24 cellular contexts compared by ENCODE assay signal in the genomic region with DNA sequence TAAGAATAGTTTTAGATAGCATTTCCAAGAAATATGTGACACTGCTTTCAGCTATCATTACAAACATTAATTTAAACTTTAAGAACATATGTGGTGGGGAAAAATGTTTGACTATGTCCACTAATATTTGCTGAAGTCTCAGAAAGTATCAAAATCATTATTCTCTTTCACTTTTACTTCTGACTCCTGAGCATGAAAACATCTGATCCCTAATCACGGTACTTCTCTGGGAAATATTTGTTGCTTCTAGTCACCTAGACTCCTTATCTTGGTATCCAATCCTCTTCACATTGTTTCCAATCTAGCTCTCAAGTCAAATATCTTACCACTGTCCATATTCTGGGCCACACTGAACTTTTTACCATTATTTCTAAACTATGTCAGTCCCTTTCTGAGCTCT.
"Had no signal": no experiment of that assay in that cellular context is flagged by ENCODE, and none has a peak within 500 bp of the region (broad histone marks: within the 10 kb centered on the region; RNA-seq: fewer than 3 reads in every experiment).

No MANE protein-coding gene starts in this region.

- H3K9me3 Mint-ChIP-seq: endodermal cell; immature natural killer cell; natural killer cell treated with Interleukin-12 subunit alpha and Interleukin-12 subunit beta and Interleukin-15 and Interleukin-18, amount 100 ng/mL, for 72 hours; stimulated activated effector memory CD8-positive, alpha-beta T cell treated with anti-CD3 and anti-CD28 coated beads, Interleukin-12 subunit alpha, Interleukin-12 subunit beta, amount 100 ng/mL, for 72 hours; stimulated activated naive CD8-positive, alpha-beta T cell treated with anti-CD3 and anti-CD28 coated beads, Interleukin-15, Interleukin-2, amounts not matched to agents 100 ng/mL and 50 ng/mL, for 24 hours had no signal

- H3K4me3 ChIP-seq: coronary artery, mucosa of descending colon, pancreas, smooth muscle cell, testis, tibial nerve, upper lobe of right lung, vagina had no signal

- H3K36me3 ChIP-seq: pancreas, vagina had no signal

- H3K4me2 ChIP-seq: smooth muscle cell had no signal

- H3K27me3 Mint-ChIP-seq: natural killer cell treated with Interleukin-12 subunit alpha and Interleukin-12 subunit beta and Interleukin-15 and Interleukin-18, amount 100 ng/mL, for 72 hours; progenitor cell of endocrine pancreas; stimulated activated naive CD8-positive, alpha-beta T cell treated with anti-CD3 and anti-CD28 coated beads, Interleukin-15, Interleukin-2, amounts not matched to agents 100 ng/mL and 50 ng/mL, for 24 hours had no signal

- H3K27ac ChIP-seq: coronary artery, foreskin keratinocyte, pancreas, testis, tibial nerve, upper lobe of right lung, vagina had no signal

- H3K9me3 ChIP-seq: mucosa of descending colon, pancreas, testis, tibial nerve, upper lobe of right lung, vagina had no signal

- H3K36me3 Mint-ChIP-seq: natural killer cell treated with Interleukin-12 subunit alpha and Interleukin-12 subunit beta and Interleukin-15 and Interleukin-18, amount 100 ng/mL, for 72 hours had no signal

- ATAC-seq: foreskin keratinocyte; left cardiac atrium; left ventricle myocardium superior; mucosa of descending colon; natural killer cell treated with Interleukin-12 subunit alpha and Interleukin-12 subunit beta and Interleukin-15 and Interleukin-18, amount 100 ng/mL, for 72 hours; pancreas; right cardiac atrium; stimulated activated effector memory CD8-positive, alpha-beta T cell treated with anti-CD3 and anti-CD28 coated beads, Interleukin-12 subunit alpha, Interleukin-12 subunit beta, amount 100 ng/mL, for 72 hours; upper lobe of right lung had no signal

- H3K4me3 Mint-ChIP-seq: endodermal cell; immature natural killer cell; natural killer cell treated with Interleukin-12 subunit alpha and Interleukin-12 subunit beta and Interleukin-15 and Interleukin-18, amount 100 ng/mL, for 72 hours; stimulated activated effector memory CD8-positive, alpha-beta T cell treated with anti-CD3 and anti-CD28 coated beads, Interleukin-12 subunit alpha, Interleukin-12 subunit beta, amount 100 ng/mL, for 72 hours; stimulated activated naive CD8-positive, alpha-beta T cell treated with anti-CD3 and anti-CD28 coated beads, Interleukin-15, Interleukin-2, amounts not matched to agents 100 ng/mL and 50 ng/mL, for 24 hours had no signal

- H3K4me1 Mint-ChIP-seq: stimulated activated effector memory CD8-positive, alpha-beta T cell treated with anti-CD3 and anti-CD28 coated beads, Interleukin-12 subunit alpha, Interleukin-12 subunit beta, amount 100 ng/mL, for 72 hours had no signal

- DNase-seq: effector CD4-positive, alpha-beta T cell; endodermal cell; erythroblast; foreskin keratinocyte; immature natural killer cell; kidney; left cardiac atrium; left ventricle myocardium superior; mucosa of descending colon; occipital lobe; pancreas; right cardiac atrium; stimulated activated CD4-positive, alpha-beta T cell treated with anti-CD3 and anti-CD28 coated beads, Interleukin-4, amount 100 ng/mL, for 1 hour; stimulated activated CD8-positive, alpha-beta memory T cell treated with anti-CD3 and anti-CD28 coated beads, Interleukin-4, amount 100 ng/mL, for 48 hours; testis; upper lobe of right lung had no signal

- H3K27me3 ChIP-seq: foreskin keratinocyte, pancreas, testis, tibial nerve, upper lobe of right lung, vagina had no signal

- H3K4me1 ChIP-seq: foreskin keratinocyte, pancreas, testis, upper lobe of right lung had no signal

- H3K27ac Mint-ChIP-seq: endodermal cell; immature natural killer cell; progenitor cell of endocrine pancreas; stimulated activated effector memory CD8-positive, alpha-beta T cell treated with anti-CD3 and anti-CD28 coated beads, Interleukin-12 subunit alpha, Interleukin-12 subunit beta, amount 100 ng/mL, for 72 hours; stimulated activated naive CD8-positive, alpha-beta T cell treated with anti-CD3 and anti-CD28 coated beads, Interleukin-15, Interleukin-2, amounts not matched to agents 100 ng/mL and 50 ng/mL, for 24 hours had no signal
